8 cellular contexts compared by ENCODE assay signal in the genomic region with DNA sequence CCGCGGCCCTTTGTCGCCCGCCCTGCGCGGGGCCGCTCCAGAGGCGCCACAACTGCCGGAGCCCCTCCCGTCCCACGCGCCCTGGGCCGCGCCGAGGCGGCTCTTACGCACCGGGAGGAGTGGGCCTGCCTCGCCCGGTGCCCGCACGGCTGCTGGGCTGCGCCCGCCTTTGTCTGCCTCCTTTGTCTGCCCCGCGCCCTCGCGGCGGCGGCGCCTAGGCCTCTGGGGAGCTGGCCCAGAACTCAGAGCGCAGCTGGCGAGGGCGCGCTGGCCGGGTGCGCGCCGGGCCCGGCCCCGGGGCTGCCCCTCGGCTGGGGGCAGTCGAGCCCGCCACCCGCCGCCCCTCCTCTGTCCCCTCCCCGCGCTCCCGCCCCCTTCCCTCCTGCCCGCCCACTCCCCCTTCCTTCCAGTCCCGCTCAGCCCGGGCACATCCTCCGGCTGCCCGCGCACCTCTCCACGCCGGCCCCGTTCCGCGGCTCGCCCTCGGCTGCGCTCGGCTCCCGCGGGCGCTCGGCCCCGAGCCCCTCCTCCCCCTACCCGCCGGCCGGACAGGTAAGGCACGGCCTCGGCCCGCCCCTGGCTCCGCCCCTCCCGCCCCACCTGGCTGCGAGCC. TPM values are rescaled to one million over a fixed set of nuclear protein-coding genes. Genes with fewer than 3 reads are reported as not detected.
DNase-seq lines count a peak whose midpoint lies in the region; ATAC-seq and TF ChIP-seq lines count a peak whose summit lies in the region.

DRAXIN (plus strand) TSS at position 409 of the 613 bp plus-strand sequence. CDS start 14,549 bp downstream, outside the sequence.

- TF ChIP-seq EP300 in gastroesophageal sphincter (IDR thresholded peaks at IDR 0.05): no peak

- peak; percentile 10 to 57 for ATAC-seq in activated naive CD4-positive, alpha-beta T cell treated with anti-CD3 and anti-CD28 coated beads, Interleukin-2, amount 50 U/mL, for 72 hours
- ATAC-seq in lower lobe of right lung (peak; percentile 13 to 22), GM18907 (IDR thresholded peaks at IDR 0.05; ENCODE audit: unreplicated experiment) (no peak), HG03025 (IDR thresholded peaks at IDR 0.05; ENCODE audit: low FRiP score, unreplicated experiment) (no peak), gastroesophageal sphincter (no peak)

- H3K9ac ChIP-seq in HUES64 (ENCODE audit: low read depth, low read length): peak within 1 kb of the TSS; percentile 98

- H3K36me3 Mint-ChIP-seq in activated naive CD4-positive, alpha-beta T cell treated with anti-CD3 and anti-CD28 coated beads, Interleukin-2, amount 50 U/mL, for 72 hours: peaks cover 0 to 9% of the 10 kb centered on the region in 2 donors

- no peak for DNase-seq in activated naive CD4-positive, alpha-beta T cell treated with anti-CD3 and anti-CD28 coated beads, Interleukin-2, amount 50 U/mL, for 72 hours (ENCODE audit: low spot score in 2 of 2)
- DNase-seq in lower lobe of right lung: no peak
- no peak for DNase-seq in NCI-H526 treated with DMSO at 0.1 percent for 48 hours (lab: John Stamatoyannopoulos, UW)

- no peak within 1 kb of the TSS for H3K27ac Mint-ChIP-seq in activated naive CD4-positive, alpha-beta T cell treated with anti-CD3 and anti-CD28 coated beads, Interleukin-2, amount 50 U/mL, for 72 hours

- peaks cover 39% of the 10 kb centered on the region for H3K27me3 ChIP-seq in ACC112 (ENCODE audit: insufficient read depth, low read length)
- H3K27me3 ChIP-seq in HUES64 (ENCODE audit: insufficient read depth, low read length): peaks cover 8% of the 10 kb centered on the region
- peaks cover 80% of the 10 kb centered on the region for H3K27me3 ChIP-seq in lower lobe of right lung (ENCODE audit: low read depth)
- H3K27me3 ChIP-seq in gastroesophageal sphincter: peaks cover 83% of the 10 kb centered on the region

- no peak for TF ChIP-seq POLR2A in gastroesophageal sphincter (IDR thresholded peaks at IDR 0.05)

- H3K36me3 ChIP-seq in ACC112 (ENCODE audit: insufficient read depth, low read length): no peaks in the 10 kb centered on the region
- no peaks in the 10 kb centered on the region for H3K36me3 ChIP-seq in HUES64 (ENCODE audit: insufficient read depth, low read length)
- H3K36me3 ChIP-seq in lower lobe of right lung: no peaks in the 10 kb centered on the region
- no peaks in the 10 kb centered on the region for H3K36me3 ChIP-seq in gastroesophageal sphincter

- intact Hi-C loops in lower lobe of right lung (cut with DNase I): no loop called here

- H3K9me3 Mint-ChIP-seq in activated naive CD4-positive, alpha-beta T cell treated with anti-CD3 and anti-CD28 coated beads, Interleukin-2, amount 50 U/mL, for 72 hours: no peaks in the 10 kb centered on the region

- H3K4me1 ChIP-seq in ACC112 (ENCODE audit: control insufficient read depth, insufficient read depth, low read length, unreplicated experiment): peaks cover 15% of the 10 kb centered on the region
- peaks cover 40% of the 10 kb centered on the region for H3K4me1 ChIP-seq in HUES64 (ENCODE audit: insufficient read depth, low read length)
- H3K4me1 ChIP-seq in lower lobe of right lung: peaks cover 11% of the 10 kb centered on the region
- H3K4me1 ChIP-seq in gastroesophageal sphincter: peaks cover 0 to 27% (median 18%) of the 10 kb centered on the region in 3 donors

- H3K79me2 ChIP-seq in ACC112 (ENCODE audit: control insufficient read depth, insufficient read depth, low read length, unreplicated experiment): no peaks in the 10 kb centered on the region

- WGBS in HUES64: under 1% methylated on average over 72 of the region's 78 CpGs
- WGBS in gastroesophageal sphincter (ENCODE audit: low coverage in 1 of 2), 2 donors: no CpG with 5 or more reads among the region's 78 CpGs

- H3K9me3 ChIP-seq in HUES64 (ENCODE audit: insufficient read depth, low read depth, low read length): no peaks in the 10 kb centered on the region
- no peaks in the 10 kb centered on the region for H3K9me3 ChIP-seq in lower lobe of right lung
- no peaks in the 10 kb centered on the region for H3K9me3 ChIP-seq in gastroesophageal sphincter

- no peak within 1 kb of the TSS for H2AFZ ChIP-seq in ACC112 (ENCODE audit: low read length, unreplicated experiment)

- H3K27ac ChIP-seq in ACC112 (ENCODE audit: low read depth, low read length) (no peak within 1 kb of the TSS), HUES64 (ENCODE audit: low read depth, low read length) (peak within 1 kb of the TSS; percentile 93), lower lobe of right lung (no peak within 1 kb of the TSS), gastroesophageal sphincter (no peak within 1 kb of the TSS)

- H3K4me3 ChIP-seq in ACC112 (ENCODE audit: low read depth, low read length) (peak within 1 kb of the TSS; percentile 59), HUES64 (ENCODE audit: low read length) (peak within 1 kb of the TSS; percentile 85), lower lobe of right lung (peak within 1 kb of the TSS; percentile 35), gastroesophageal sphincter (peak within 1 kb of the TSS in 1 of 2 donors; percentile 36)

- TF ChIP-seq CTCF in lower lobe of right lung (IDR thresholded peaks at IDR 0.05) (no peak), gastroesophageal sphincter (IDR thresholded peaks at IDR 0.05) (no peak)

RNA-seq across cellular contexts. Expression of gene DRAXIN, which starts in this region (rescaled TPM):
- polyA plus RNA-seq in HUES64 (2013, experiment 1 of 2): 20.7 TPM
- polyA plus RNA-seq in HUES64 (2013, experiment 2 of 2): 19.1 TPM
- total RNA-seq in activated naive CD4-positive, alpha-beta T cell treated with anti-CD3 and anti-CD28 coated beads, Interleukin-2, amount 50 U/mL, for 72 hours: under 1 TPM; 0.04 to 0.46 TPM
- total RNA-seq in lower lobe of right lung: 0.24 TPM
- under 1 TPM in 3 of 4 donors, not detected in 1; 0.08 to 0.16 (median 0.12) TPM for total RNA-seq in gastroesophageal sphincter

Comparison
In these comparisons a context has a peak if more than half of its experiments do, and no peak if none do; other contexts are left out.
1. Peak in ATAC-seq in activated naive CD4-positive, alpha-beta T cell treated with anti-CD3 and anti-CD28 coated beads, Interleukin-2, amount 50 U/mL, for 72 hours; RNA of the gene not detected or under 1 TPM.
2. Peak in ATAC-seq and H3K4me3 ChIP-seq in lower lobe of right lung; RNA of the gene not detected or under 1 TPM.